Comparison of ENCODE assay signal across 12 cellular contexts in the genomic region with DNA sequence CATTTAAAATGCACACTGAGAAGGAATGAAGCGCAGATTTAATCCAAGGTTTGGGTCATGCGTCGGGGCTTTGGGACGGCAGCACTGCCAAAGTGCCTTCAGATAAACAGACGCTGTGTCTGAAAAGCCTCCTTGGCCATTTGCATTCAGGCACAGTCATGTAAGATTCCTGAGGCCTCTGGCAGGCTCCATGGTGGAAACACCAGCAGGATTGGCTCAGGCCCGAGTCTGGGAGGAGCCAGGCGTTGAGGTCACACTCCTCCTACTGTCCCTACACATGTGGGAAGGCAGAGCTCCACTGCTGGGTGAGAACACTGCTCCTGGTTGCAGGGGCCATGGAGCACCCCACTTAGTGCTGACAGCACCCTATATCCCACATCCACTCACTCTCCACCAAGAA.
DNase-seq lines count a peak whose midpoint lies in the region; ATAC-seq and TF ChIP-seq lines count a peak whose summit lies in the region.
"Had no signal": no experiment of that assay in that cellular context is flagged by ENCODE, and none has a peak within 500 bp of the region (broad histone marks: within the 10 kb centered on the region; RNA-seq: fewer than 3 reads in every experiment).

No MANE protein-coding gene starts in this region.

- H3K9me3 Mint-ChIP-seq in activated CD4-positive, alpha-beta T cell treated with anti-CD3 and anti-CD28 coated beads, Interleukin-2, amount 10 ng/mL, durations not matched to agents 24 days and 14 days, result peaks cover 15% of the 10 kb centered on the region

- no peaks in the 10 kb centered on the region for H3K36me3 ChIP-seq in smooth muscle cell (ENCODE audit: low read depth)

- no peaks in the 10 kb centered on the region for H3K9me3 ChIP-seq in smooth muscle cell (replicated peaks; ENCODE audit: low read depth)

- ATAC-seq in left colon (no peak), HG02885 (IDR thresholded peaks at IDR 0.05; ENCODE audit: poor library complexity, unreplicated experiment) (no peak)

- intact Hi-C loops in left colon (cut with DNase I, micrococcal nuclease), result no loop called here
- intact Hi-C loops in activated CD4-positive, alpha-beta T cell treated with anti-CD3 and anti-CD28 coated beads, Interleukin-2, amount 10 ng/mL, durations not matched to agents 24 days and 14 days (cut with micrococcal nuclease), result loop anchor here (10.0 kb wide), 1 partner anchor 1252 kb away; no protein-coding TSS in a partner anchor

- DNase-seq in H4 (ENCODE audit: low spot score) (peak; percentile 17), coronary artery (ENCODE audit: low spot score) (peak; percentile 79), left colon (peak; percentile 37 to 51), smooth muscle cell (lab: John Stamatoyannopoulos, UW; ENCODE audit: unreplicated experiment) (no peak), NCI-H1105 (lab: John Stamatoyannopoulos, UW) (no peak), HUDEP-2 (lab: John Stamatoyannopoulos, UW; ENCODE audit: unreplicated experiment in 76 of 76) (no peak)
- no peak for DNase-seq in activated CD4-positive, alpha-beta T cell treated with anti-CD3 and anti-CD28 coated beads, Interleukin-2, amount 10 ng/mL, durations not matched to agents 24 days and 14 days
- DNase-seq: activated CD8-positive, alpha-beta memory T cell treated with anti-CD3 and anti-CD28 coated beads, Interleukin-2, amount 50 U/mL, for 4 hours; dermis blood vessel endothelial cell; NCI-H510A; stimulated activated naive CD4-positive, alpha-beta T cell treated with Interleukin-2 at 50 U/mL for 16 hours had no signal

- no peaks in the 10 kb centered on the region for H3K79me2 ChIP-seq in smooth muscle cell (ENCODE audit: low read depth)

- no peaks in the 10 kb centered on the region for H3K27me3 ChIP-seq in smooth muscle cell (ENCODE audit: low read depth)

- no peak overlapping the region for H3K4me3 Mint-ChIP-seq in activated CD4-positive, alpha-beta T cell treated with anti-CD3 and anti-CD28 coated beads, Interleukin-2, amount 10 ng/mL, durations not matched to agents 24 days and 14 days

- no peak overlapping the region for H2AFZ ChIP-seq in smooth muscle cell (ENCODE audit: low read depth)

- H3K4me1 Mint-ChIP-seq in activated CD4-positive, alpha-beta T cell treated with anti-CD3 and anti-CD28 coated beads, Interleukin-2, amount 10 ng/mL, durations not matched to agents 24 days and 14 days, result peaks cover 37% of the 10 kb centered on the region

- WGBS in smooth muscle cell (ENCODE audit: low lambda C conversion rate), result 33% methylated on average over 7 of the region's 7 CpGs

- H3K27me3 Mint-ChIP-seq in activated CD4-positive, alpha-beta T cell treated with anti-CD3 and anti-CD28 coated beads, Interleukin-2, amount 10 ng/mL, durations not matched to agents 24 days and 14 days, result peaks cover 3% of the 10 kb centered on the region

- H3K27ac Mint-ChIP-seq in activated CD4-positive, alpha-beta T cell treated with anti-CD3 and anti-CD28 coated beads, Interleukin-2, amount 10 ng/mL, durations not matched to agents 24 days and 14 days, result no peak overlapping the region

- H4K20me1 ChIP-seq in smooth muscle cell (ENCODE audit: low read depth), result no peaks in the 10 kb centered on the region

- H3K4me1 ChIP-seq in smooth muscle cell (ENCODE audit: low read depth), result no peaks in the 10 kb centered on the region

- no peaks in the 10 kb centered on the region for H3K36me3 Mint-ChIP-seq in activated CD4-positive, alpha-beta T cell treated with anti-CD3 and anti-CD28 coated beads, Interleukin-2, amount 10 ng/mL, durations not matched to agents 24 days and 14 days (ENCODE audit: low read depth)

- H3K4me2 ChIP-seq in smooth muscle cell, result peak overlapping the region; percentile 33

- peak overlapping the region; percentile 87 for H3K9ac ChIP-seq in smooth muscle cell (ENCODE audit: low read depth)

- H3F3A ChIP-seq in smooth muscle cell (ENCODE audit: low read depth), result peaks cover 18% of the 10 kb centered on the region

- H3K27ac ChIP-seq in coronary artery (peak overlapping the region; percentile 11 to 83), smooth muscle cell (ENCODE audit: low read depth) (peak overlapping the region; percentile 95)

- H3K4me3 ChIP-seq in coronary artery, result peak overlapping the region; percentile 47
- H3K4me3 ChIP-seq in smooth muscle cell, result no peak overlapping the region

- no peak for TF ChIP-seq CTCF in coronary artery (IDR thresholded peaks at IDR 0.05)
- TF ChIP-seq CTCF in smooth muscle cell (IDR thresholded peaks at IDR 0.05; ENCODE audit: borderline replicate concordance, insufficient read depth, poor library complexity, severe bottlenecking), result no peak

Comparison
In these comparisons a context has a peak if more than half of its experiments do, and no peak if none do; other contexts are left out.
1. DNase-seq: peak in H4 (single experiment), coronary artery (single experiment) and left colon (2 of 2); none in smooth muscle cell (single experiment), NCI-H1105 (single experiment), HUDEP-2 (0 of 76) and activated CD4-positive, alpha-beta T cell treated with anti-CD3 and anti-CD28 coated beads, Interleukin-2, amount 10 ng/mL, durations not matched to agents 24 days and 14 days (single experiment).